ENCODE assay signal across 14 cellular contexts in genomic region chr9:111148994-111149759, GRCh38.
DNase-seq lines count a peak whose midpoint lies in the region; ATAC-seq and TF ChIP-seq lines count a peak whose summit lies in the region.
"Had no signal": no experiment of that assay in that cellular context is flagged by ENCODE, and none has a peak within 500 bp of the region (broad histone marks: within the 10 kb centered on the region; RNA-seq: fewer than 3 reads in every experiment).

No MANE protein-coding gene starts in this region.

- no TSS peak for BruUV-seq in PC-3 (replicated peaks; lab: Mats Ljungman, UMichigan)

- H3K79me2 ChIP-seq in PC-3 (ENCODE audit: low read length), result no peaks in the 10 kb centered on the region

- ATAC-seq in GM21529 (IDR thresholded peaks at IDR 0.05; ENCODE audit: unreplicated experiment) (peak; percentile 50), PC-3 (no peak), GM18505 (IDR thresholded peaks at IDR 0.05; ENCODE audit: unreplicated experiment) (no peak)
- ATAC-seq: activated T-cell treated with anti-CD3 and anti-CD28 coated beads, Interleukin-2, amount 50 U/mL, for 4 hours; T-helper 17 cell had no signal

- peaks cover 36% of the 10 kb centered on the region for H3K4me1 ChIP-seq in BLaER1
- H3K4me1 ChIP-seq in PC-3 (ENCODE audit: insufficient read depth, low read length), result no peaks in the 10 kb centered on the region
- H3K4me1 ChIP-seq in cardiac muscle cell (ENCODE audit: low read depth), result peaks cover 7% of the 10 kb centered on the region
- H3K4me1 ChIP-seq in testis, result no peaks in the 10 kb centered on the region

- no peaks in the 10 kb centered on the region for H4K20me1 ChIP-seq in BLaER1
- H4K20me1 ChIP-seq in PC-3 (ENCODE audit: low read length), result no peaks in the 10 kb centered on the region

- H3K4me2 ChIP-seq in BLaER1 (peak overlapping the region; percentile 74), PC-3 (ENCODE audit: low read length) (no peak overlapping the region)

- peak; percentile 33 for TF ChIP-seq CTCF in PC-3 (conservative IDR thresholded peaks at IDR 0.05; ENCODE audit: low read depth, low read length)
- TF ChIP-seq CTCF in cardiac muscle cell (IDR thresholded peaks at IDR 0.05; ENCODE audit: low read depth, low read length), result peak; percentile 11
- TF ChIP-seq CTCF in testis (IDR thresholded peaks at IDR 0.05), result no peak

- H3K27me3 ChIP-seq in BLaER1 (no peaks in the 10 kb centered on the region), PC-3 (ENCODE audit: low read length) (no peaks in the 10 kb centered on the region), cardiac muscle cell (no peaks in the 10 kb centered on the region), testis (no peaks in the 10 kb centered on the region)

- DNase-seq in PC-3 (peak; percentile 19), cardiac muscle cell (ENCODE audit: low read depth in 1 of 2, low spot score in 1 of 2) (peak in 1 of 2 donors; percentile 15), HK-2 (ENCODE audit: unreplicated experiment) (no peak), testis (no peak)
- no peak for DNase-seq in effector CD4-positive, alpha-beta T cell
- DNase-seq: activated T-cell treated with anti-CD3 and anti-CD28 coated beads, Interleukin-2, amount 50 U/mL, for 4 hours; cortex of kidney; immature natural killer cell; NCI-H2081; nucleus accumbens; T-helper 17 cell had no signal

- H3K36me3 ChIP-seq in BLaER1 (no peaks in the 10 kb centered on the region), PC-3 (ENCODE audit: low read depth, low read length) (no peaks in the 10 kb centered on the region), cardiac muscle cell (no peaks in the 10 kb centered on the region), testis (ENCODE audit: low read depth, missing control alignments) (no peaks in the 10 kb centered on the region)

- H2AFZ ChIP-seq in PC-3 (ENCODE audit: low read length), result no peak overlapping the region

- H3K27ac ChIP-seq in BLaER1, result peak overlapping the region; percentile 44; the same call in 1 of the 2 replicates
- H3K27ac ChIP-seq in PC-3 (ENCODE audit: low read length), result no peak overlapping the region
- no peak overlapping the region for H3K27ac ChIP-seq in cardiac muscle cell
- no peak overlapping the region for H3K27ac ChIP-seq in testis

- no peaks in the 10 kb centered on the region for H3K9me3 ChIP-seq in BLaER1
- no peaks in the 10 kb centered on the region for H3K9me3 ChIP-seq in PC-3 (ENCODE audit: low read length)
- H3K9me3 ChIP-seq in cardiac muscle cell (ENCODE audit: low read depth), result no peaks in the 10 kb centered on the region
- no peaks in the 10 kb centered on the region for H3K9me3 ChIP-seq in testis

- no peak for TF ChIP-seq POLR2A in GM18505 (IDR thresholded peaks at IDR 0.05; ENCODE audit: borderline replicate concordance, extremely low read depth, insufficient read depth, insufficient read length)
- TF ChIP-seq POLR2A in testis (IDR thresholded peaks at IDR 0.05), result no peak

- H3F3A ChIP-seq in PC-3 (ENCODE audit: low read length, unreplicated experiment), result no peaks in the 10 kb centered on the region

- POLR2A ChIA-PET in PC-3 (lab: Charles Lee; ENCODE audit: unreplicated experiment), result no interaction called here

- CTCF ChIA-PET in PC-3 (lab: Charles Lee), result no interaction called here

- intact Hi-C loops in PC-3 (cut with micrococcal nuclease) (no loop called here), testis (cut with DNase I; ENCODE audit: low total_unique reads) (no loop called here)

- H3K9ac ChIP-seq in BLaER1 (no peak overlapping the region), PC-3 (ENCODE audit: low read length) (no peak overlapping the region)

- no peak overlapping the region for H3K4me3 ChIP-seq in BLaER1
- H3K4me3 ChIP-seq in PC-3 (ENCODE audit: low read length), result no peak overlapping the region
- no peak overlapping the region for H3K4me3 ChIP-seq in cardiac muscle cell
- no peak overlapping the region for H3K4me3 ChIP-seq in testis

- no peaks in the 10 kb centered on the region for H3K9me2 ChIP-seq in PC-3 (replicated peaks; ENCODE audit: low read length)

- WGBS in testis, 2 donors, result 80 to 86% methylated on average over 5 of the region's 5 CpGs

Comparison
In these comparisons a context has a peak if more than half of its experiments do, and no peak if none do; other contexts are left out.
1. CTCF ChIP-seq: peak in PC-3 (single experiment) and cardiac muscle cell (single experiment); none in testis (0 of 3).